ENCODE assay signal across 9 cellular contexts in the genomic region with DNA sequence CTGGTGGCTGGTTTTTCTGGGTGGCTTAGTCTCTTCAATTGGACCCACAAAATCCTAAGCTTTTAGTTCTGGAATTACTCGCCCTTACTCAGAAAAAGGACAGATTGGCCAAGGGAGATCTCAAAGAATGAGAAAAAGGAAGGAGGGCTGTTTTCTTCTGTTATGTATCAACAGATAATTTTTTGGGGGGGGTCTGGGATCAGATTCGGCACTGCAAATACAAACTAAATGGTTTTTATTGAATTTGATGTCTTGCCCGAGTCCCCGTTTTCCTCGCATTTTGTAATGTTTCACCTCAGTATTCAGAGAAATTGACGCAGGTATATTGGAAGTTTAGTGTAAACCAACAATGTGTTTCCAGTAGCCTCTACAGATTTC. TPM values are rescaled to one million over a fixed set of nuclear protein-coding genes. Genes with fewer than 3 reads are reported as not detected.
DNase-seq lines count a peak whose midpoint lies in the region; ATAC-seq and TF ChIP-seq lines count a peak whose summit lies in the region.
"Had no signal": no experiment of that assay in that cellular context is flagged by ENCODE, and none has a peak within 500 bp of the region (broad histone marks: within the 10 kb centered on the region; RNA-seq: fewer than 3 reads in every experiment).

No MANE protein-coding gene starts in this region.

- CTCF ChIA-PET in MCF 10A (lab: Yijun Ruan, JAX): no interaction called here

- no peaks in the 10 kb centered on the region for H3K9me3 ChIP-seq in right atrium auricular region

- ATAC-seq in Right ventricle myocardium superior (ENCODE audit: poor library complexity) (no peak), GM21737 (IDR thresholded peaks at IDR 0.05; ENCODE audit: unreplicated experiment) (no peak), HG02678 (IDR thresholded peaks at IDR 0.05; ENCODE audit: unreplicated experiment) (no peak)

- H3K27ac ChIP-seq in right atrium auricular region: peak overlapping the region; percentile 84 to 93

- no peaks in the 10 kb centered on the region for H3K27me3 Mint-ChIP-seq in MCF 10A (ENCODE audit: insufficient read depth, unreplicated experiment)
- H3K27me3 Mint-ChIP-seq in mesothelial cell of epicardium (ENCODE audit: low read depth): peaks cover 7% of the 10 kb centered on the region

- peaks cover 0 to 24% of the 10 kb centered on the region in 2 donors for H3K4me1 ChIP-seq in right atrium auricular region

- DNase-seq in right atrium auricular region (ENCODE audit: low spot score): no peak
- DNase-seq in Right ventricle myocardium superior: no peak
- peak; percentile 1 for DNase-seq in MCF 10A (ENCODE audit: unreplicated experiment)
- no peak for DNase-seq in mesothelial cell of epicardium (ENCODE audit: low spot score in 2 of 2, unreplicated experiment in 2 of 2)
- DNase-seq in GM19240 (ENCODE audit: insufficient read length, low spot score): no peak
- DNase-seq in activated CD8-positive, alpha-beta memory T cell treated with anti-CD3 and anti-CD28 coated beads, Interleukin-2, amount 50 U/mL, for 4 hours: no peak

- TSS peak; percentile 40 for BruUV-seq in MCF 10A (replicated peaks; lab: Mats Ljungman, UMichigan)

- H3K9me3 Mint-ChIP-seq in MCF 10A (ENCODE audit: unreplicated experiment) (peaks cover 7% of the 10 kb centered on the region), mesothelial cell of epicardium (no peaks in the 10 kb centered on the region)

- TF ChIP-seq CTCF in right atrium auricular region (IDR thresholded peaks at IDR 0.05) (no peak), MCF 10A (IDR thresholded peaks at IDR 0.05; ENCODE audit: unreplicated experiment) (no peak), mesothelial cell of epicardium (IDR thresholded peaks at IDR 0.05; ENCODE audit: unreplicated experiment) (no peak)

- H3K36me3 Mint-ChIP-seq in MCF 10A (ENCODE audit: insufficient read depth, unreplicated experiment) (peaks cover 39% of the 10 kb centered on the region), mesothelial cell of epicardium (peaks cover 15% of the 10 kb centered on the region)

- intact Hi-C loops in Right ventricle myocardium superior (cut with DNase I): no loop called here
- intact Hi-C loops in MCF 10A (cut with micrococcal nuclease): no loop called here

- H3K36me3 ChIP-seq in right atrium auricular region: peaks cover 11% of the 10 kb centered on the region

- H3K27me3 ChIP-seq in right atrium auricular region: no peaks in the 10 kb centered on the region

- POLR2A ChIA-PET in MCF 10A (lab: Yijun Ruan, JAX): interaction anchor here (0.6 to 2.3 kb wide), 9 partner anchors 9 to 112 kb away, joined by 3 to 23 read pairs (median 7); a partner anchor contains a TSS

- H3K27ac Mint-ChIP-seq in MCF 10A (ENCODE audit: low read depth, unreplicated experiment): peak overlapping the region; percentile 99
- H3K27ac Mint-ChIP-seq in mesothelial cell of epicardium: peak overlapping the region; percentile 94

- H3K4me1 Mint-ChIP-seq in MCF 10A (ENCODE audit: insufficient read depth, unreplicated experiment): peaks cover 6% of the 10 kb centered on the region
- peaks cover 16% of the 10 kb centered on the region for H3K4me1 Mint-ChIP-seq in mesothelial cell of epicardium

- H3K4me3 ChIP-seq in right atrium auricular region: peak overlapping the region; percentile 83 to 93

- H3K4me3 Mint-ChIP-seq in MCF 10A (ENCODE audit: unreplicated experiment) (peak overlapping the region; percentile 89), mesothelial cell of epicardium (peak overlapping the region; percentile 87)

RNA-seq across cellular contexts. Expression of a gene that starts 0.8 kb away (rescaled TPM):
- 10 to 100 TPM; 16.0 to 17.8 TPM for total RNA-seq in right atrium auricular region
- 67.5 TPM for total RNA-seq in Right ventricle myocardium superior
- 67.6 and 90.3 TPM in 2 replicates for total RNA-seq in MCF 10A (2022)
- 38.5 to 43.4 TPM (median 42.4 TPM) in 3 replicates for total RNA-seq in mesothelial cell of epicardium

RNA-seq across cellular contexts. Expression of a gene that starts 13.8 kb away (rescaled TPM):
- total RNA-seq in right atrium auricular region (1 to 10 TPM in 1 of 2 donors, under 1 TPM in 1; 0.15 to 1.3 TPM), Right ventricle myocardium superior (1.1 TPM), MCF 10A (2022) (0.12 and 0.27 TPM in 2 replicates), mesothelial cell of epicardium (not detected in 3 replicates)
- total RNA-seq: myocyte had no signal
